ENCODE assay signal across 11 cellular contexts in the genomic region with DNA sequence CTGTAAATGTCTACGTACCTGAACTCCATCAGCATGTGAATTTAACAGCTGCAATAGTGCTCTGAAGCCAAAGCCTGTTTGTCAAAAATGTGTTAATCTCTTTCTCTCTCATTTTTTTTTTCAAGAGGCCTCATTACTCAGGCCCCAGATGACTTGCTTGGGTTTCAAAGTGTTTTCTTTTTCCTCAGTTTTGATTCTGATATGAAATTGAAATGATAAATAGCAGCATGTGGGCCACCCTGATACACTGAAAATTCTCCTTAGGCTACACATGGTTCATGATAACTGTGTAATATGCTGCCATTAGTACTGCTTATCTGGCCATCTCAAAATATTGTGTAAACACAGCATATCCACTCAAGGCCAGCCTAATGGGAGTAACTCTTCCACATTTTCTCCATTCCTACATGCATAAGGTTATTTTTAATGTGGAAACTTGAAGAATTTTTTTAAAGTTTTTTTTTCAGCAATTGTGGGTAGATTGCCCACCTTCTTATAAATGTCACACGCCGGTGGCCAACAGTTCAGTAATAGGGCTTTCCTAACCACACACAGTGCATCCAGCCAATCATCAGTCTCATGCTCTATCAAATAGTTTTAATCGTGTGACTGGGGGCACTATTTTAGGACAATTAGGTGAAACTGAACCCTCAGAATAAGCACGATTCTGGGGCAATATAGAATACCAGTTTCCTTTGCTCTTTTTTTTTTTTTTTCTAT. TPM values are rescaled to one million over a fixed set of nuclear protein-coding genes. Genes with fewer than 3 reads are reported as not detected.
DNase-seq lines count a peak whose midpoint lies in the region; ATAC-seq and TF ChIP-seq lines count a peak whose summit lies in the region.
"Had no signal": no experiment of that assay in that cellular context is flagged by ENCODE, and none has a peak within 500 bp of the region (broad histone marks: within the 10 kb centered on the region; RNA-seq: fewer than 3 reads in every experiment).

No MANE protein-coding gene starts in this region.

- peak overlapping the region; percentile 22 for H3K27ac ChIP-seq in hepatocyte

- no peaks in the 10 kb centered on the region for H3K36me3 ChIP-seq in hepatocyte (replicated peaks; ENCODE audit: insufficient read depth, low read depth)

- H3K4me1 ChIP-seq in hepatocyte (ENCODE audit: insufficient read depth): no peaks in the 10 kb centered on the region

- H3K4me3 Mint-ChIP-seq in activated CD8-positive, alpha-beta memory T cell treated with anti-CD3 and anti-CD28 coated beads, Interleukin-2, amount 10 ng/mL, durations not matched to agents 7 days and 5 days: peak overlapping the region; percentile 79
- no peak overlapping the region for H3K4me3 Mint-ChIP-seq in T-helper 2 cell treated with Interferon-gamma antibody and Interleukin-4, amounts not matched to agents 5 μg/mL and 100 μg/mL, for 36 hours
- peak overlapping the region; percentile 69 for H3K4me3 Mint-ChIP-seq in stimulated activated effector memory CD8-positive, alpha-beta T cell treated with anti-CD3 and anti-CD28 coated beads, Interleukin-12 subunit alpha, Interleukin-12 subunit beta, amount 100 ng/mL, for 72 hours
- H3K4me3 Mint-ChIP-seq: nephron had no signal

- no peaks in the 10 kb centered on the region for H3K27me3 ChIP-seq in hepatocyte

- no peak for DNase-seq in activated CD8-positive, alpha-beta memory T cell treated with anti-CD3 and anti-CD28 coated beads, Interleukin-2, amount 10 ng/mL, durations not matched to agents 7 days and 5 days
- DNase-seq in activated CD8-positive, alpha-beta memory T cell treated with anti-CD3 and anti-CD28 coated beads for 24 hours: no peak
- no peak for DNase-seq in T-helper 2 cell treated with Interferon-gamma antibody and Interleukin-4, amounts not matched to agents 5 μg/mL and 100 μg/mL, for 36 hours (ENCODE audit: low spot score)
- DNase-seq in hepatocyte (ENCODE audit: low spot score): no peak
- DNase-seq in stimulated activated effector memory CD8-positive, alpha-beta T cell treated with anti-CD3 and anti-CD28 coated beads, Interleukin-12 subunit alpha, Interleukin-12 subunit beta, amount 100 ng/mL, for 72 hours (ENCODE audit: low spot score in 2 of 2): no peak
- no peak for DNase-seq in SHP77 (lab: John Stamatoyannopoulos, UW)
- DNase-seq: stimulated activated naive CD4-positive, alpha-beta T cell had no signal

- peak; percentile 40 for ATAC-seq in activated CD8-positive, alpha-beta memory T cell treated with anti-CD3 and anti-CD28 coated beads, Interleukin-2, amount 10 ng/mL, durations not matched to agents 7 days and 5 days
- peak; percentile 86 for ATAC-seq in stimulated activated effector memory CD8-positive, alpha-beta T cell treated with anti-CD3 and anti-CD28 coated beads, Interleukin-12 subunit alpha, Interleukin-12 subunit beta, amount 100 ng/mL, for 72 hours
- ATAC-seq in GM18868 (IDR thresholded peaks at IDR 0.05; ENCODE audit: unreplicated experiment): no peak
- ATAC-seq in HG02840 (IDR thresholded peaks at IDR 0.05; ENCODE audit: low FRiP score, unreplicated experiment): no peak
- ATAC-seq: Panc1 had no signal

- 75% methylated on average over 5 of the region's 5 CpGs for WGBS in hepatocyte (ENCODE audit: low lambda C conversion rate, missing lambda C conversion rate)

- H4K20me1 ChIP-seq in hepatocyte (ENCODE audit: insufficient read depth, poor library complexity, severe bottlenecking): no peaks in the 10 kb centered on the region

- H3K4me3 ChIP-seq in hepatocyte: no peak overlapping the region

- H3K27me3 Mint-ChIP-seq in activated CD8-positive, alpha-beta memory T cell treated with anti-CD3 and anti-CD28 coated beads, Interleukin-2, amount 10 ng/mL, durations not matched to agents 7 days and 5 days: no peaks in the 10 kb centered on the region
- no peaks in the 10 kb centered on the region for H3K27me3 Mint-ChIP-seq in T-helper 2 cell treated with Interferon-gamma antibody and Interleukin-4, amounts not matched to agents 5 μg/mL and 100 μg/mL, for 36 hours (ENCODE audit: low read depth)

- peaks cover 5% of the 10 kb centered on the region for H3K36me3 Mint-ChIP-seq in activated CD8-positive, alpha-beta memory T cell treated with anti-CD3 and anti-CD28 coated beads, Interleukin-2, amount 10 ng/mL, durations not matched to agents 7 days and 5 days
- peaks cover 3% of the 10 kb centered on the region for H3K36me3 Mint-ChIP-seq in T-helper 2 cell treated with Interferon-gamma antibody and Interleukin-4, amounts not matched to agents 5 μg/mL and 100 μg/mL, for 36 hours (ENCODE audit: low read depth)
- peaks cover 6% of the 10 kb centered on the region for H3K36me3 Mint-ChIP-seq in stimulated activated effector memory CD8-positive, alpha-beta T cell treated with anti-CD3 and anti-CD28 coated beads, Interleukin-12 subunit alpha, Interleukin-12 subunit beta, amount 100 ng/mL, for 72 hours

- H3K9me3 ChIP-seq in hepatocyte (ENCODE audit: low read depth): no peaks in the 10 kb centered on the region

- no peaks in the 10 kb centered on the region for H3K9me3 Mint-ChIP-seq in activated CD8-positive, alpha-beta memory T cell treated with anti-CD3 and anti-CD28 coated beads, Interleukin-2, amount 10 ng/mL, durations not matched to agents 7 days and 5 days (ENCODE audit: low read depth)
- H3K9me3 Mint-ChIP-seq in T-helper 2 cell treated with Interferon-gamma antibody and Interleukin-4, amounts not matched to agents 5 μg/mL and 100 μg/mL, for 36 hours: no peaks in the 10 kb centered on the region
- no peaks in the 10 kb centered on the region for H3K9me3 Mint-ChIP-seq in stimulated activated effector memory CD8-positive, alpha-beta T cell treated with anti-CD3 and anti-CD28 coated beads, Interleukin-12 subunit alpha, Interleukin-12 subunit beta, amount 100 ng/mL, for 72 hours
- H3K9me3 Mint-ChIP-seq: nephron had no signal

- TF ChIP-seq CTCF in hepatocyte (IDR thresholded peaks at IDR 0.05; ENCODE audit: poor library complexity): no peak

- CTCF ChIA-PET in activated CD8-positive, alpha-beta memory T cell treated with anti-CD3 and anti-CD28 coated beads, Interleukin-2, amount 10 ng/mL, durations not matched to agents 7 days and 5 days (lab: Charles Lee): interaction anchor here (0.7 to 2.0 kb wide), 6 partner anchors 11 to 24 kb away, joined by 3 to 8 read pairs (median 4); no protein-coding TSS in a partner anchor

- H3K4me2 ChIP-seq in hepatocyte: no peak overlapping the region

- peaks cover 47% of the 10 kb centered on the region for H3K4me1 Mint-ChIP-seq in activated CD8-positive, alpha-beta memory T cell treated with anti-CD3 and anti-CD28 coated beads, Interleukin-2, amount 10 ng/mL, durations not matched to agents 7 days and 5 days
- H3K4me1 Mint-ChIP-seq in T-helper 2 cell treated with Interferon-gamma antibody and Interleukin-4, amounts not matched to agents 5 μg/mL and 100 μg/mL, for 36 hours (ENCODE audit: low read depth): peaks cover 37% of the 10 kb centered on the region
- peaks cover 37% of the 10 kb centered on the region for H3K4me1 Mint-ChIP-seq in stimulated activated effector memory CD8-positive, alpha-beta T cell treated with anti-CD3 and anti-CD28 coated beads, Interleukin-12 subunit alpha, Interleukin-12 subunit beta, amount 100 ng/mL, for 72 hours

- H3K79me2 ChIP-seq in hepatocyte: no peaks in the 10 kb centered on the region

- H3K9me2 ChIP-seq in hepatocyte (replicated peaks; ENCODE audit: insufficient read depth): no peaks in the 10 kb centered on the region

- peak overlapping the region; percentile 80 for H3K27ac Mint-ChIP-seq in activated CD8-positive, alpha-beta memory T cell treated with anti-CD3 and anti-CD28 coated beads, Interleukin-2, amount 10 ng/mL, durations not matched to agents 7 days and 5 days
- peak overlapping the region; percentile 18 for H3K27ac Mint-ChIP-seq in T-helper 2 cell treated with Interferon-gamma antibody and Interleukin-4, amounts not matched to agents 5 μg/mL and 100 μg/mL, for 36 hours
- peak overlapping the region; percentile 76 for H3K27ac Mint-ChIP-seq in stimulated activated effector memory CD8-positive, alpha-beta T cell treated with anti-CD3 and anti-CD28 coated beads, Interleukin-12 subunit alpha, Interleukin-12 subunit beta, amount 100 ng/mL, for 72 hours

- no peak overlapping the region for H2AFZ ChIP-seq in hepatocyte

RNA-seq across cellular contexts. Expression of a gene that starts 13.1 kb away (rescaled TPM):
- 10 to 100 TPM; 47.3 to 52.0 TPM for total RNA-seq in activated CD8-positive, alpha-beta memory T cell treated with anti-CD3 and anti-CD28 coated beads, Interleukin-2, amount 10 ng/mL, durations not matched to agents 7 days and 5 days
- total RNA-seq in hepatocyte: 19.7 and 20.7 TPM in 2 replicates
- polyA plus RNA-seq in hepatocyte: 3.2 and 3.9 TPM in 2 replicates

Comparison
In these comparisons a context has a peak if more than half of its experiments do, and no peak if none do; other contexts are left out.
1. ATAC-seq: peak in activated CD8-positive, alpha-beta memory T cell treated with anti-CD3 and anti-CD28 coated beads, Interleukin-2, amount 10 ng/mL, durations not matched to agents 7 days and 5 days (single experiment) and stimulated activated effector memory CD8-positive, alpha-beta T cell treated with anti-CD3 and anti-CD28 coated beads, Interleukin-12 subunit alpha, Interleukin-12 subunit beta, amount 100 ng/mL, for 72 hours (single experiment); none in GM18868 (single experiment) and HG02840 (single experiment).
2. H3K27ac Mint-ChIP-seq: peak in every context shown above with its lines; median percentile 80 in activated CD8-positive, alpha-beta memory T cell treated with anti-CD3 and anti-CD28 coated beads, Interleukin-2, amount 10 ng/mL, durations not matched to agents 7 days and 5 days; 76 in stimulated activated effector memory CD8-positive, alpha-beta T cell treated with anti-CD3 and anti-CD28 coated beads, Interleukin-12 subunit alpha, Interleukin-12 subunit beta, amount 100 ng/mL, for 72 hours; 18 in T-helper 2 cell treated with Interferon-gamma antibody and Interleukin-4, amounts not matched to agents 5 μg/mL and 100 μg/mL, for 36 hours.